In the genomic region with DNA sequence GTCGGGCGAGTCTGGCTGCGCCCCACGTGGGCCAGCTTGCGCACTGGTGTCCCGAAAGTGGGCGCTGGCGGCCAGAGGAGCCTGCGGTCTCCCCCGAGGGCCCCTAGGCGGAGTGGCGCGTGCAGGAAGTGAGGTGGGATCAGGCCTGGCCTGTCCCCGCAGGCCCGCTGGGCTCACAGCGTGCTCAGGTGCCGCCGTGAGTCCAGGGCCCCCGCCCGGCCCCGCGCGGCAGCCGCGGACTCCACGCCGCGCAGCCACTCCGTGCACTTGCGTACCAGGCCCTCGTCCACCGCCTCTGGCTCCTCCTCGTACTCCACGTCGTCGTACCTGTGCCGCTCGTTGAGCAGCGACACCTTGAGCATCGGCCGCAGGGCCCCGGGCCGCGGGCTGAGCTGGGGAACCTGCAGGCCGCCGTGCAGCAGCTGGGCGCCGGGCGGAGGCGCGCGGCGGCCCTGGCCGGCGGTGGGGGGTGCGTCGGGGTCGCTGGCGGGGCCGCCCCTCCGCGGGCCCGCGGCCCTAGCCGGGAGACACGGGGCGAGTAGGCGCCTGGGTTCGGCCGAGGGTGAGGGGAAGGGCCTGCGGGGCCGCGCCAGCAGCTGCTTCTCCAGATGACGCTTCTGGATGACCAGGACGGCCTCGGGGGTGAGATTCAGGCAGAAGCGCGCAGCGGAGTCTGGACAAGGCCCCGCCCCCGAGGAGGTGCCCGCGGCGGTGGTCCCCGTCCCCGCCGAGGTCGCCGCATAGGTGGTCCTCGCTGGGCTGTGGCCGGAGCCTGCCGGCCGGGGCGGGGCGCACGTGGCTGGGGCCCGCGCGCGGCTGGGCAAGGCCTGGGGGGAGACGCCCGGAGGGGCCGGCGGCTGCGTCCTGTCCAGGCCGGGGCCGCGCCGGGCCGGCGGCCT, we compare ENCODE assay signal across 8 cellular contexts. TPM values are rescaled to one million over a fixed set of nuclear protein-coding genes. Genes with fewer than 3 reads are reported as not detected.
DNase-seq lines count a peak whose midpoint lies in the region; ATAC-seq and TF ChIP-seq lines count a peak whose summit lies in the region.

No MANE protein-coding gene starts in this region.

- no CpG with 5 or more reads among the region's 111 CpGs for WGBS in iPS DF 6.9 (ENCODE audit: insufficient coverage, insufficient read length)
- 3% methylated on average over 63 of the region's 111 CpGs for WGBS in smooth muscle cell (ENCODE audit: low lambda C conversion rate)

- no peaks in the 10 kb centered on the region for H3K79me2 ChIP-seq in smooth muscle cell (ENCODE audit: low read depth)

- CTCF ChIA-PET in activated CD4-positive, alpha-beta memory T cell treated with anti-CD3 and anti-CD28 coated beads, Interleukin-2, amount 10 ng/mL, durations not matched to agents 7 days and 5 days (lab: Charles Lee): interaction anchor here (1.0 kb wide), 1 partner anchor 240 kb away, joined by 3 read pairs; no protein-coding TSS in a partner anchor

- H3K4me1 Mint-ChIP-seq in activated CD4-positive, alpha-beta memory T cell treated with anti-CD3 and anti-CD28 coated beads, Interleukin-2, amount 10 ng/mL, durations not matched to agents 7 days and 5 days: peaks cover 5% of the 10 kb centered on the region

- H3K4me2 ChIP-seq in smooth muscle cell: peak overlapping the region; percentile 92

- H3K9me3 ChIP-seq in cardiac muscle cell (ENCODE audit: low read depth) (no peaks in the 10 kb centered on the region), iPS DF 6.9 (ENCODE audit: control insufficient read depth, insufficient read depth, low read length) (no peaks in the 10 kb centered on the region), smooth muscle cell (replicated peaks; ENCODE audit: low read depth) (no peaks in the 10 kb centered on the region)

- H3K4me1 ChIP-seq in cardiac muscle cell (ENCODE audit: low read depth) (no peaks in the 10 kb centered on the region), iPS DF 6.9 (ENCODE audit: control insufficient read depth, insufficient read depth, low read length) (no peaks in the 10 kb centered on the region; the same call in 1 of the 2 replicates), smooth muscle cell (ENCODE audit: low read depth) (peaks cover 9% of the 10 kb centered on the region)

- H3K36me3 ChIP-seq in cardiac muscle cell (no peaks in the 10 kb centered on the region), iPS DF 6.9 (ENCODE audit: control insufficient read depth, insufficient read depth, low read length) (no peaks in the 10 kb centered on the region), smooth muscle cell (ENCODE audit: low read depth) (no peaks in the 10 kb centered on the region)

- H3K27me3 Mint-ChIP-seq in activated CD4-positive, alpha-beta memory T cell treated with anti-CD3 and anti-CD28 coated beads, Interleukin-2, amount 10 ng/mL, durations not matched to agents 7 days and 5 days: peaks cover 44% of the 10 kb centered on the region

- no peak overlapping the region for H3K9ac ChIP-seq in smooth muscle cell (ENCODE audit: low read depth)

- H2AFZ ChIP-seq in smooth muscle cell (ENCODE audit: low read depth): no peak overlapping the region

- POLR2A ChIA-PET in activated CD4-positive, alpha-beta memory T cell treated with anti-CD3 and anti-CD28 coated beads, Interleukin-2, amount 10 ng/mL, durations not matched to agents 7 days and 5 days (lab: Charles Lee): interaction anchor here (1.8 kb wide), 1 partner anchor 35 kb away, joined by 6 read pairs; a partner anchor contains a TSS

- H4K20me1 ChIP-seq in smooth muscle cell (ENCODE audit: low read depth): no peaks in the 10 kb centered on the region

- H3K4me3 ChIP-seq in cardiac muscle cell: peak overlapping the region; percentile 40
- H3K4me3 ChIP-seq in iPS DF 6.9 (ENCODE audit: low read length): peak overlapping the region; percentile 29; the same call in 1 of the 2 replicates
- H3K4me3 ChIP-seq in smooth muscle cell: peak overlapping the region; percentile 50

- ATAC-seq in Right ventricle myocardium inferior: no peak
- peak; percentile 27 for ATAC-seq in HG02938 (IDR thresholded peaks at IDR 0.05; ENCODE audit: unreplicated experiment)

- H3K27me3 ChIP-seq in cardiac muscle cell (peaks cover 81% of the 10 kb centered on the region), iPS DF 6.9 (ENCODE audit: control insufficient read depth, insufficient read depth, low read length) (peaks cover 20% of the 10 kb centered on the region), smooth muscle cell (ENCODE audit: low read depth) (peaks cover 85% of the 10 kb centered on the region)

- H3K9me3 Mint-ChIP-seq in activated CD4-positive, alpha-beta memory T cell treated with anti-CD3 and anti-CD28 coated beads, Interleukin-2, amount 10 ng/mL, durations not matched to agents 7 days and 5 days: no peaks in the 10 kb centered on the region

- H3K36me3 Mint-ChIP-seq in activated CD4-positive, alpha-beta memory T cell treated with anti-CD3 and anti-CD28 coated beads, Interleukin-2, amount 10 ng/mL, durations not matched to agents 7 days and 5 days (ENCODE audit: low read depth): no peaks in the 10 kb centered on the region

- no peak overlapping the region for H3K27ac ChIP-seq in cardiac muscle cell
- H3K27ac ChIP-seq in iPS DF 6.9 (ENCODE audit: low read length): no peak overlapping the region
- no peak overlapping the region for H3K27ac ChIP-seq in smooth muscle cell (ENCODE audit: low read depth)

- TF ChIP-seq CTCF in cardiac muscle cell (IDR thresholded peaks at IDR 0.05; ENCODE audit: low read depth, low read length) (no peak), smooth muscle cell (IDR thresholded peaks at IDR 0.05; ENCODE audit: borderline replicate concordance, insufficient read depth, poor library complexity, severe bottlenecking) (no peak)

- peak overlapping the region; percentile 17 for H3K4me3 Mint-ChIP-seq in activated CD4-positive, alpha-beta memory T cell treated with anti-CD3 and anti-CD28 coated beads, Interleukin-2, amount 10 ng/mL, durations not matched to agents 7 days and 5 days

- peak in 1 of 2 donors; percentile 47 for DNase-seq in cardiac muscle cell (ENCODE audit: low read depth in 1 of 2, low spot score in 1 of 2)
- DNase-seq in Right ventricle myocardium inferior (ENCODE audit: missing footprints): no peak
- no peak for DNase-seq in activated CD4-positive, alpha-beta memory T cell treated with anti-CD3 and anti-CD28 coated beads, Interleukin-2, amount 10 ng/mL, durations not matched to agents 7 days and 5 days
- DNase-seq in iPS DF 6.9 (ENCODE audit: low read depth, low spot score): no peak
- no peak for DNase-seq in smooth muscle cell (lab: John Stamatoyannopoulos, UW; ENCODE audit: unreplicated experiment)
- no peak for DNase-seq in NCI-H446 treated with DMSO at 0.1 percent for 48 hours (lab: John Stamatoyannopoulos, UW)
- no peak for DNase-seq in NK-92 treated with Interleukin-12 subunit alpha and Interleukin-12 subunit beta, amount 100 ng/mL, for 24 hours (lab: John Stamatoyannopoulos, UW)

- no peaks in the 10 kb centered on the region for H3F3A ChIP-seq in smooth muscle cell (ENCODE audit: low read depth)

- H3K27ac Mint-ChIP-seq in activated CD4-positive, alpha-beta memory T cell treated with anti-CD3 and anti-CD28 coated beads, Interleukin-2, amount 10 ng/mL, durations not matched to agents 7 days and 5 days: no peak overlapping the region

- intact Hi-C loops in Right ventricle myocardium inferior (cut with DNase I): no loop called here

RNA-seq across cellular contexts. Expression of a gene that starts 0.9 kb away (rescaled TPM):
- total RNA-seq in cardiac muscle cell: 0.12 and 0.92 TPM in 2 replicates
- polyA plus RNA-seq in cardiac muscle cell: 0.33 TPM in 1 of 2 replicates, not detected in the other
- total RNA-seq in Right ventricle myocardium inferior: 0.11 TPM
- total RNA-seq in activated CD4-positive, alpha-beta memory T cell treated with anti-CD3 and anti-CD28 coated beads, Interleukin-2, amount 10 ng/mL, durations not matched to agents 7 days and 5 days: not detected
- 0.40 TPM in 1 of 2 replicates, not detected in the other for total RNA-seq in smooth muscle cell
- not detected in 2 replicates for polyA plus RNA-seq in smooth muscle cell

RNA-seq across cellular contexts. Expression of a gene that starts 35.0 kb away (rescaled TPM):
- total RNA-seq in cardiac muscle cell (26.5 and 36.4 TPM in 2 replicates), Right ventricle myocardium inferior (21.9 TPM), smooth muscle cell (50.3 and 59.9 TPM in 2 replicates)
- polyA plus RNA-seq in cardiac muscle cell (63.3 and 63.7 TPM in 2 replicates), smooth muscle cell (81.2 and 82.3 TPM in 2 replicates)
- 10 to 100 TPM; 70.0 to 72.0 TPM for total RNA-seq in activated CD4-positive, alpha-beta memory T cell treated with anti-CD3 and anti-CD28 coated beads, Interleukin-2, amount 10 ng/mL, durations not matched to agents 7 days and 5 days
